Comparison of ENCODE assay signal across 1 cellular context in the genomic region with DNA sequence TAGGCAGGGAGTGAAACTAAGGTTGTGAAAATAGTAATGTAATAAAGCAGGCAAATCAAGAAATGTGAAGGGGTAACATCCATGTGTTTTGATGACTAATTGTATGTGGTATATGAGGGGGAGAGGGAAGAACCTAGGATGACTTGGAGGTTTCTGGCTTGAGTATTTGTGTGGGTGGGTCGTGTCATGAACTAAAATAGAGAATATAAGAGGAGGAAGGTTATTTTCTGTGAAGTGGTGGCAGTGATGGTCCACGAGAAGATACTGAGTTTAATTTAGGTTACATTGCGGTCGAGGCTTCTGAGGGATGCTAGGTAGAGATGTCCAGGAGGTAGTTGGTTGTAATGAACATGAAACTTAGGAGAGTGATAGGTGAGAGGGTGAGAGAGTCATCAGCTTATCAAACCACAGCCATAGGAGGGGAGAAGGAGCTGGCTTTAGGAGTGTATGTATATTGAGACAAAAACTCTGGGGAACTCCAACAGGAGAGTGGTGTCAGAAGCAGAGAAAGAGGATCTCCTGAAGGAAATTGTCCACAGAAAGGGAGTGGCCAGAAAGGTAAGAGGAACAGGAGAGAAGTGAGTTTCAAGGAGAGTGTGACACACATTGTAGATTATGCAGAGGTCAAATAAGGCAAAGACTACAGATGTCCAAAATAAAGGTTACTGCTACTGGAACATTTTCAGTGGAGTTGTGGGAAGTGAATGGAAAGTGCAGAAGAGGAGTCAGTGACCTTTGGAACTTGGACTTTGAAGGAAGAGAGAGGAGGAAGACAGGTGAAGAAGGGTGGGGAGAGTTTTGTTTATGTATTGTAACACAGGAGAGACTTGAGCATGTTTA.
TF ChIP-seq lines count a peak whose summit lies in the region.

No MANE protein-coding gene starts in this region.

TF ChIP-seq in HEK293, 187 proteins besides CTCF, POLR2A, EP300 and RAD21 (continued from another document):
- TF ChIP-seq, protein P1, sequence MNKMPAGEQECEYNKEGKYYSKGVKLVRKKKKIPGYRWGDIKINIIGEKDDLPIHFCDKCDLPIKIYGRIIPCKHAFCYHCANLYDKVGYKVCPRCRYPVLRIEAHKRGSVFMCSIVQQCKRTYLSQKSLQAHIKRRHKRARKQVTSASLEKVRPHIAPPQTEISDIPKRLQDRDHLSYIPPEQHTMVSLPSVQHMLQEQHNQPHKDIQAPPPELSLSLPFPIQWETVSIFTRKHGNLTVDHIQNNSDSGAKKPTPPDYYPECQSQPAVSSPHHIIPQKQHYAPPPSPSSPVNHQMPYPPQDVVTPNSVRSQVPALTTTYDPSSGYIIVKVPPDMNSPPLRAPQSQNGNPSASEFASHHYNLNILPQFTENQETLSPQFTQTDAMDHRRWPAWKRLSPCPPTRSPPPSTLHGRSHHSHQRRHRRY (tag by site-specific recombination; IDR thresholded peaks at IDR 0.05): no peak
- no peak for TF ChIP-seq ZNF654 (tag by site-specific recombination; IDR thresholded peaks at IDR 0.05; ENCODE audit: low read depth)
- TF ChIP-seq ZNF138 (tag by site-specific recombination; IDR thresholded peaks at IDR 0.05; ENCODE audit: borderline replicate concordance): no peak
- TF ChIP-seq, protein P2, sequence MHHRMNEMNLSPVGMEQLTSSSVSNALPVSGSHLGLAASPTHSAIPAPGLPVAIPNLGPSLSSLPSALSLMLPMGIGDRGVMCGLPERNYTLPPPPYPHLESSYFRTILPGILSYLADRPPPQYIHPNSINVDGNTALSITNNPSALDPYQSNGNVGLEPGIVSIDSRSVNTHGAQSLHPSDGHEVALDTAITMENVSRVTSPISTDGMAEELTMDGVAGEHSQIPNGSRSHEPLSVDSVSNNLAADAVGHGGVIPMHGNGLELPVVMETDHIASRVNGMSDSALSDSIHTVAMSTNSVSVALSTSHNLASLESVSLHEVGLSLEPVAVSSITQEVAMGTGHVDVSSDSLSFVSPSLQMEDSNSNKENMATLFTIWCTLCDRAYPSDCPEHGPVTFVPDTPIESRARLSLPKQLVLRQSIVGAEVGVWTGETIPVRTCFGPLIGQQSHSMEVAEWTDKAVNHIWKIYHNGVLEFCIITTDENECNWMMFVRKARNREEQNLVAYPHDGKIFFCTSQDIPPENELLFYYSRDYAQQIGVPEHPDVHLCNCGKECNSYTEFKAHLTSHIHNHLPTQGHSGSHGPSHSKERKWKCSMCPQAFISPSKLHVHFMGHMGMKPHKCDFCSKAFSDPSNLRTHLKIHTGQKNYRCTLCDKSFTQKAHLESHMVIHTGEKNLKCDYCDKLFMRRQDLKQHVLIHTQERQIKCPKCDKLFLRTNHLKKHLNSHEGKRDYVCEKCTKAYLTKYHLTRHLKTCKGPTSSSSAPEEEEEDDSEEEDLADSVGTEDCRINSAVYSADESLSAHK (tag by site-specific recombination; IDR thresholded peaks at IDR 0.05): peak; percentile 77
- no peak for TF ChIP-seq ZNF16 (tag by site-specific recombination; IDR thresholded peaks at IDR 0.05; ENCODE audit: low read depth)
- TF ChIP-seq ZNF561 (tag by site-specific recombination; IDR thresholded peaks at IDR 0.05; ENCODE audit: borderline replicate concordance): no peak
- no peak for TF ChIP-seq ZSCAN16 (tag by site-specific recombination; IDR thresholded peaks at IDR 0.05)
- TF ChIP-seq ZFHX2 (tag by site-specific recombination; conservative IDR thresholded peaks at IDR 0.05): peak; percentile 78
- TF ChIP-seq, protein P3, sequence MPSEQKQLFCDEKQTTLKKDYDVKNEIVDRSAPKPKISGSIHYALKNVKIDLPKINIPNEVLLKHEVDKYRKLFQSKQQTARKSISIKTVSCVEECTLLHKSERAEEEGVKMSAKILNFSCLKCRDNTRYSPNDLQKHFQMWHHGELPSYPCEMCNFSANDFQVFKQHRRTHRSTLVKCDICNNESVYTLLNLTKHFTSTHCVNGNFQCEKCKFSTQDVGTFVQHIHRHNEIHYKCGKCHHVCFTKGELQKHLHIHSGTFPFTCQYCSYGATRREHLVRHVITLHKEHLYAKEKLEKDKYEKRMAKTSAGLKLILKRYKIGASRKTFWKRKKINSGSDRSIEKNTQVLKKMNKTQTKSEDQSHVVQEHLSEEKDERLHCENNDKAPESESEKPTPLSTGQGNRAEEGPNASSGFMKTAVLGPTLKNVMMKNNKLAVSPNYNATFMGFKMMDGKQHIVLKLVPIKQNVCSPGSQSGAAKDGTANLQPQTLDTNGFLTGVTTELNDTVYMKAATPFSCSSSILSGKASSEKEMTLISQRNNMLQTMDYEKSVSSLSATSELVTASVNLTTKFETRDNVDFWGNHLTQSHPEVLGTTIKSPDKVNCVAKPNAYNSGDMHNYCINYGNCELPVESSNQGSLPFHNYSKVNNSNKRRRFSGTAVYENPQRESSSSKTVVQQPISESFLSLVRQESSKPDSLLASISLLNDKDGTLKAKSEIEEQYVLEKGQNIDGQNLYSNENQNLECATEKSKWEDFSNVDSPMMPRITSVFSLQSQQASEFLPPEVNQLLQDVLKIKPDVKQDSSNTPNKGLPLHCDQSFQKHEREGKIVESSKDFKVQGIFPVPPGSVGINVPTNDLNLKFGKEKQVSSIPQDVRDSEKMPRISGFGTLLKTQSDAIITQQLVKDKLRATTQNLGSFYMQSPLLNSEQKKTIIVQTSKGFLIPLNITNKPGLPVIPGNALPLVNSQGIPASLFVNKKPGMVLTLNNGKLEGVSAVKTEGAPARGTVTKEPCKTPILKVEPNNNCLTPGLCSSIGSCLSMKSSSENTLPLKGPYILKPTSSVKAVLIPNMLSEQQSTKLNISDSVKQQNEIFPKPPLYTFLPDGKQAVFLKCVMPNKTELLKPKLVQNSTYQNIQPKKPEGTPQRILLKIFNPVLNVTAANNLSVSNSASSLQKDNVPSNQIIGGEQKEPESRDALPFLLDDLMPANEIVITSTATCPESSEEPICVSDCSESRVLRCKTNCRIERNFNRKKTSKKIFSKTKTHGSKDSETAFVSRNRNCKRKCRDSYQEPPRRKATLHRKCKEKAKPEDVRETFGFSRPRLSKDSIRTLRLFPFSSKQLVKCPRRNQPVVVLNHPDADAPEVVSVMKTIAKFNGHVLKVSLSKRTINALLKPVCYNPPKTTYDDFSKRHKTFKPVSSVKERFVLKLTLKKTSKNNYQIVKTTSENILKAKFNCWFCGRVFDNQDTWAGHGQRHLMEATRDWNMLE (tag by site-specific recombination; conservative IDR thresholded peaks at IDR 0.05; ENCODE audit: low read depth): no peak
- TF ChIP-seq, protein P4, sequence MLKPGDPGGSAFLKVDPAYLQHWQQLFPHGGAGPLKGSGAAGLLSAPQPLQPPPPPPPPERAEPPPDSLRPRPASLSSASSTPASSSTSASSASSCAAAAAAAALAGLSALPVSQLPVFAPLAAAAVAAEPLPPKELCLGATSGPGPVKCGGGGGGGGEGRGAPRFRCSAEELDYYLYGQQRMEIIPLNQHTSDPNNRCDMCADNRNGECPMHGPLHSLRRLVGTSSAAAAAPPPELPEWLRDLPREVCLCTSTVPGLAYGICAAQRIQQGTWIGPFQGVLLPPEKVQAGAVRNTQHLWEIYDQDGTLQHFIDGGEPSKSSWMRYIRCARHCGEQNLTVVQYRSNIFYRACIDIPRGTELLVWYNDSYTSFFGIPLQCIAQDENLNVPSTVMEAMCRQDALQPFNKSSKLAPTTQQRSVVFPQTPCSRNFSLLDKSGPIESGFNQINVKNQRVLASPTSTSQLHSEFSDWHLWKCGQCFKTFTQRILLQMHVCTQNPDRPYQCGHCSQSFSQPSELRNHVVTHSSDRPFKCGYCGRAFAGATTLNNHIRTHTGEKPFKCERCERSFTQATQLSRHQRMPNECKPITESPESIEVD (tag by site-specific recombination; IDR thresholded peaks at IDR 0.05): no peak
- TF ChIP-seq YY2 (tag by site-specific recombination; IDR thresholded peaks at IDR 0.05): no peak
- TF ChIP-seq ZNF157 (tag by site-specific recombination; IDR thresholded peaks at IDR 0.05): no peak
- TF ChIP-seq ZNF621 (tag by site-specific recombination; IDR thresholded peaks at IDR 0.05): no peak
- 0 out of 2 replicates have a peak, but pooled peaks have one; percentile 40 for TF ChIP-seq ZNF211 (tag by site-specific recombination; IDR thresholded peaks at IDR 0.05; ENCODE audit: low read depth)
- peak; percentile 64 for TF ChIP-seq EGR2 (tag by site-specific recombination; IDR thresholded peaks at IDR 0.05; ENCODE audit: low read depth)
- no peak for TF ChIP-seq ZNF549 (tag by site-specific recombination; IDR thresholded peaks at IDR 0.05)
- TF ChIP-seq ZNF146 (tag by site-specific recombination; IDR thresholded peaks at IDR 0.05): no peak
- no peak for TF ChIP-seq OVOL3 (tag by site-specific recombination; IDR thresholded peaks at IDR 0.05)
- no peak for TF ChIP-seq ZNF837 (tag by site-specific recombination; IDR thresholded peaks at IDR 0.05)
- TF ChIP-seq ZNF391 (tag by site-specific recombination; IDR thresholded peaks at IDR 0.05; ENCODE audit: borderline replicate concordance, low read depth): no peak
- TF ChIP-seq ZNF223 (tag by site-specific recombination; IDR thresholded peaks at IDR 0.05): no peak
